Comparison of ENCODE assay signal across 1 cellular context in the genomic region with DNA sequence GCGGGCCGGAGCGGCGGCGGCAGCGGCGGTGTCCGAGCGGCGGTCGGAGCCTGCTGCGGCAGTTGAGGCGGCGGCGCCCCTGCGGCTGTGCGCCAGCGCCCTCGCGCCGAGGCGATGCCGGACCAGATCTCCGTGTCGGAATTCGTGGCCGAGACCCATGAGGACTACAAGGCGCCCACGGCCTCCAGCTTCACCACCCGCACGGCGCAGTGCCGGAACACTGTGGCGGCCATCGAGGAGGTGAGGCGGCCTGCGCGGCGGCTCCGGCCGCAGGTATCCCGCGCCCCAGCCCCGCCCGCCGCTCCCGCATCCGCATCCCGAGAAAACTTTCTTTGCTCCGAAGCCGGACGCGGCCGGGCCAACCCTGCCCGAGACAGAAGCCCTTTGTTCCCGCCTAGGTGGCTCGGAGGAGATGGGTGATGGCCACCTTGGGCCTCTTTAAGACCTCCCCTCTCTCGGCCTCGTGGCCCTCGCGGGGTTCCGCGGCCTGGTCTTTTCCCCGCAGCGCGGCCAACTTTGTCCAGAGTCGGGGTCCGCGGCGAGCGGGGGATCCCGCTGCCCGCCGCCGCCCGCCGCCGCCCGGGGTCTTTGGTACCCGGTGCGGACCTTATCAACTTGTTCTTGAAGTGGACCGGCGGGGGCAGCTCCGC.
TF ChIP-seq lines count a peak whose summit lies in the region.

No MANE protein-coding gene starts in this region.

TF ChIP-seq in K562, 482 proteins besides CTCF, POLR2A, EP300 and RAD21 (continued from another document and continues in another):
- peak; percentile 71 for TF ChIP-seq PCBP1 (IDR thresholded peaks at IDR 0.05; ENCODE audit: low read depth, low read length, poor library complexity, severe bottlenecking)
- TF ChIP-seq, protein P1, sequence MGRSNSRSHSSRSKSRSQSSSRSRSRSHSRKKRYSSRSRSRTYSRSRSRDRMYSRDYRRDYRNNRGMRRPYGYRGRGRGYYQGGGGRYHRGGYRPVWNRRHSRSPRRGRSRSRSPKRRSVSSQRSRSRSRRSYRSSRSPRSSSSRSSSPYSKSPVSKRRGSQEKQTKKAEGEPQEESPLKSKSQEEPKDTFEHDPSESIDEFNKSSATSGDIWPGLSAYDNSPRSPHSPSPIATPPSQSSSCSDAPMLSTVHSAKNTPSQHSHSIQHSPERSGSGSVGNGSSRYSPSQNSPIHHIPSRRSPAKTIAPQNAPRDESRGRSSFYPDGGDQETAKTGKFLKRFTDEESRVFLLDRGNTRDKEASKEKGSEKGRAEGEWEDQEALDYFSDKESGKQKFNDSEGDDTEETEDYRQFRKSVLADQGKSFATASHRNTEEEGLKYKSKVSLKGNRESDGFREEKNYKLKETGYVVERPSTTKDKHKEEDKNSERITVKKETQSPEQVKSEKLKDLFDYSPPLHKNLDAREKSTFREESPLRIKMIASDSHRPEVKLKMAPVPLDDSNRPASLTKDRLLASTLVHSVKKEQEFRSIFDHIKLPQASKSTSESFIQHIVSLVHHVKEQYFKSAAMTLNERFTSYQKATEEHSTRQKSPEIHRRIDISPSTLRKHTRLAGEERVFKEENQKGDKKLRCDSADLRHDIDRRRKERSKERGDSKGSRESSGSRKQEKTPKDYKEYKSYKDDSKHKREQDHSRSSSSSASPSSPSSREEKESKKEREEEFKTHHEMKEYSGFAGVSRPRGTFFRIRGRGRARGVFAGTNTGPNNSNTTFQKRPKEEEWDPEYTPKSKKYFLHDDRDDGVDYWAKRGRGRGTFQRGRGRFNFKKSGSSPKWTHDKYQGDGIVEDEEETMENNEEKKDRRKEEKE (IDR thresholded peaks at IDR 0.05; ENCODE audit: borderline replicate concordance in 1 of 2, control insufficient read depth in 1 of 2, low read depth in 2 of 2, low read length in 1 of 2) = no peak
- TF ChIP-seq RCOR1 (IDR thresholded peaks at IDR 0.05; ENCODE audit: borderline replicate concordance in 1 of 2, low read depth in 2 of 2, low read length in 2 of 2) = no peak
- TF ChIP-seq ZNF174 (CRISPR knock-in tag; IDR thresholded peaks at IDR 0.05) = no peak
- TF ChIP-seq, protein P2, sequence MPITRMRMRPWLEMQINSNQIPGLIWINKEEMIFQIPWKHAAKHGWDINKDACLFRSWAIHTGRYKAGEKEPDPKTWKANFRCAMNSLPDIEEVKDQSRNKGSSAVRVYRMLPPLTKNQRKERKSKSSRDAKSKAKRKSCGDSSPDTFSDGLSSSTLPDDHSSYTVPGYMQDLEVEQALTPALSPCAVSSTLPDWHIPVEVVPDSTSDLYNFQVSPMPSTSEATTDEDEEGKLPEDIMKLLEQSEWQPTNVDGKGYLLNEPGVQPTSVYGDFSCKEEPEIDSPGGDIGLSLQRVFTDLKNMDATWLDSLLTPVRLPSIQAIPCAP (CRISPR knock-in tag; IDR thresholded peaks at IDR 0.05; ENCODE audit: borderline replicate concordance) = no peak
- TF ChIP-seq ETS2 (tag; IDR thresholded peaks at IDR 0.05; ENCODE audit: borderline replicate concordance, poor library complexity, severe bottlenecking) = no peak
- no peak for TF ChIP-seq ZNF212 (CRISPR knock-in tag; IDR thresholded peaks at IDR 0.05)
- TF ChIP-seq, protein P3, sequence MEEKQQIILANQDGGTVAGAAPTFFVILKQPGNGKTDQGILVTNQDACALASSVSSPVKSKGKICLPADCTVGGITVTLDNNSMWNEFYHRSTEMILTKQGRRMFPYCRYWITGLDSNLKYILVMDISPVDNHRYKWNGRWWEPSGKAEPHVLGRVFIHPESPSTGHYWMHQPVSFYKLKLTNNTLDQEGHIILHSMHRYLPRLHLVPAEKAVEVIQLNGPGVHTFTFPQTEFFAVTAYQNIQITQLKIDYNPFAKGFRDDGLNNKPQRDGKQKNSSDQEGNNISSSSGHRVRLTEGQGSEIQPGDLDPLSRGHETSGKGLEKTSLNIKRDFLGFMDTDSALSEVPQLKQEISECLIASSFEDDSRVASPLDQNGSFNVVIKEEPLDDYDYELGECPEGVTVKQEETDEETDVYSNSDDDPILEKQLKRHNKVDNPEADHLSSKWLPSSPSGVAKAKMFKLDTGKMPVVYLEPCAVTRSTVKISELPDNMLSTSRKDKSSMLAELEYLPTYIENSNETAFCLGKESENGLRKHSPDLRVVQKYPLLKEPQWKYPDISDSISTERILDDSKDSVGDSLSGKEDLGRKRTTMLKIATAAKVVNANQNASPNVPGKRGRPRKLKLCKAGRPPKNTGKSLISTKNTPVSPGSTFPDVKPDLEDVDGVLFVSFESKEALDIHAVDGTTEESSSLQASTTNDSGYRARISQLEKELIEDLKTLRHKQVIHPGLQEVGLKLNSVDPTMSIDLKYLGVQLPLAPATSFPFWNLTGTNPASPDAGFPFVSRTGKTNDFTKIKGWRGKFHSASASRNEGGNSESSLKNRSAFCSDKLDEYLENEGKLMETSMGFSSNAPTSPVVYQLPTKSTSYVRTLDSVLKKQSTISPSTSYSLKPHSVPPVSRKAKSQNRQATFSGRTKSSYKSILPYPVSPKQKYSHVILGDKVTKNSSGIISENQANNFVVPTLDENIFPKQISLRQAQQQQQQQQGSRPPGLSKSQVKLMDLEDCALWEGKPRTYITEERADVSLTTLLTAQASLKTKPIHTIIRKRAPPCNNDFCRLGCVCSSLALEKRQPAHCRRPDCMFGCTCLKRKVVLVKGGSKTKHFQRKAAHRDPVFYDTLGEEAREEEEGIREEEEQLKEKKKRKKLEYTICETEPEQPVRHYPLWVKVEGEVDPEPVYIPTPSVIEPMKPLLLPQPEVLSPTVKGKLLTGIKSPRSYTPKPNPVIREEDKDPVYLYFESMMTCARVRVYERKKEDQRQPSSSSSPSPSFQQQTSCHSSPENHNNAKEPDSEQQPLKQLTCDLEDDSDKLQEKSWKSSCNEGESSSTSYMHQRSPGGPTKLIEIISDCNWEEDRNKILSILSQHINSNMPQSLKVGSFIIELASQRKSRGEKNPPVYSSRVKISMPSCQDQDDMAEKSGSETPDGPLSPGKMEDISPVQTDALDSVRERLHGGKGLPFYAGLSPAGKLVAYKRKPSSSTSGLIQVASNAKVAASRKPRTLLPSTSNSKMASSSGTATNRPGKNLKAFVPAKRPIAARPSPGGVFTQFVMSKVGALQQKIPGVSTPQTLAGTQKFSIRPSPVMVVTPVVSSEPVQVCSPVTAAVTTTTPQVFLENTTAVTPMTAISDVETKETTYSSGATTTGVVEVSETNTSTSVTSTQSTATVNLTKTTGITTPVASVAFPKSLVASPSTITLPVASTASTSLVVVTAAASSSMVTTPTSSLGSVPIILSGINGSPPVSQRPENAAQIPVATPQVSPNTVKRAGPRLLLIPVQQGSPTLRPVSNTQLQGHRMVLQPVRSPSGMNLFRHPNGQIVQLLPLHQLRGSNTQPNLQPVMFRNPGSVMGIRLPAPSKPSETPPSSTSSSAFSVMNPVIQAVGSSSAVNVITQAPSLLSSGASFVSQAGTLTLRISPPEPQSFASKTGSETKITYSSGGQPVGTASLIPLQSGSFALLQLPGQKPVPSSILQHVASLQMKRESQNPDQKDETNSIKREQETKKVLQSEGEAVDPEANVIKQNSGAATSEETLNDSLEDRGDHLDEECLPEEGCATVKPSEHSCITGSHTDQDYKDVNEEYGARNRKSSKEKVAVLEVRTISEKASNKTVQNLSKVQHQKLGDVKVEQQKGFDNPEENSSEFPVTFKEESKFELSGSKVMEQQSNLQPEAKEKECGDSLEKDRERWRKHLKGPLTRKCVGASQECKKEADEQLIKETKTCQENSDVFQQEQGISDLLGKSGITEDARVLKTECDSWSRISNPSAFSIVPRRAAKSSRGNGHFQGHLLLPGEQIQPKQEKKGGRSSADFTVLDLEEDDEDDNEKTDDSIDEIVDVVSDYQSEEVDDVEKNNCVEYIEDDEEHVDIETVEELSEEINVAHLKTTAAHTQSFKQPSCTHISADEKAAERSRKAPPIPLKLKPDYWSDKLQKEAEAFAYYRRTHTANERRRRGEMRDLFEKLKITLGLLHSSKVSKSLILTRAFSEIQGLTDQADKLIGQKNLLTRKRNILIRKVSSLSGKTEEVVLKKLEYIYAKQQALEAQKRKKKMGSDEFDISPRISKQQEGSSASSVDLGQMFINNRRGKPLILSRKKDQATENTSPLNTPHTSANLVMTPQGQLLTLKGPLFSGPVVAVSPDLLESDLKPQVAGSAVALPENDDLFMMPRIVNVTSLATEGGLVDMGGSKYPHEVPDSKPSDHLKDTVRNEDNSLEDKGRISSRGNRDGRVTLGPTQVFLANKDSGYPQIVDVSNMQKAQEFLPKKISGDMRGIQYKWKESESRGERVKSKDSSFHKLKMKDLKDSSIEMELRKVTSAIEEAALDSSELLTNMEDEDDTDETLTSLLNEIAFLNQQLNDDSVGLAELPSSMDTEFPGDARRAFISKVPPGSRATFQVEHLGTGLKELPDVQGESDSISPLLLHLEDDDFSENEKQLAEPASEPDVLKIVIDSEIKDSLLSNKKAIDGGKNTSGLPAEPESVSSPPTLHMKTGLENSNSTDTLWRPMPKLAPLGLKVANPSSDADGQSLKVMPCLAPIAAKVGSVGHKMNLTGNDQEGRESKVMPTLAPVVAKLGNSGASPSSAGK (IDR thresholded peaks at IDR 0.05) = peak; percentile 44; the same call in 1 of the 2 replicates
- TF ChIP-seq ZFX (CRISPR knock-in tag; IDR thresholded peaks at IDR 0.05) = peak; percentile 84
- TF ChIP-seq, protein P4, sequence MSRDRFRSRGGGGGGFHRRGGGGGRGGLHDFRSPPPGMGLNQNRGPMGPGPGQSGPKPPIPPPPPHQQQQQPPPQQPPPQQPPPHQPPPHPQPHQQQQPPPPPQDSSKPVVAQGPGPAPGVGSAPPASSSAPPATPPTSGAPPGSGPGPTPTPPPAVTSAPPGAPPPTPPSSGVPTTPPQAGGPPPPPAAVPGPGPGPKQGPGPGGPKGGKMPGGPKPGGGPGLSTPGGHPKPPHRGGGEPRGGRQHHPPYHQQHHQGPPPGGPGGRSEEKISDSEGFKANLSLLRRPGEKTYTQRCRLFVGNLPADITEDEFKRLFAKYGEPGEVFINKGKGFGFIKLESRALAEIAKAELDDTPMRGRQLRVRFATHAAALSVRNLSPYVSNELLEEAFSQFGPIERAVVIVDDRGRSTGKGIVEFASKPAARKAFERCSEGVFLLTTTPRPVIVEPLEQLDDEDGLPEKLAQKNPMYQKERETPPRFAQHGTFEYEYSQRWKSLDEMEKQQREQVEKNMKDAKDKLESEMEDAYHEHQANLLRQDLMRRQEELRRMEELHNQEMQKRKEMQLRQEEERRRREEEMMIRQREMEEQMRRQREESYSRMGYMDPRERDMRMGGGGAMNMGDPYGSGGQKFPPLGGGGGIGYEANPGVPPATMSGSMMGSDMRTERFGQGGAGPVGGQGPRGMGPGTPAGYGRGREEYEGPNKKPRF (IDR thresholded peaks at IDR 0.05; ENCODE audit: low read depth, low read length) = no peak
- TF ChIP-seq, protein P5, sequence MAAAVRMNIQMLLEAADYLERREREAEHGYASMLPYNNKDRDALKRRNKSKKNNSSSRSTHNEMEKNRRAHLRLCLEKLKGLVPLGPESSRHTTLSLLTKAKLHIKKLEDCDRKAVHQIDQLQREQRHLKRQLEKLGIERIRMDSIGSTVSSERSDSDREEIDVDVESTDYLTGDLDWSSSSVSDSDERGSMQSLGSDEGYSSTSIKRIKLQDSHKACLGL (CRISPR knock-in tag; IDR thresholded peaks at IDR 0.05; ENCODE audit: borderline replicate concordance, poor library complexity, severe bottlenecking) = no peak
- TF ChIP-seq PTBP1 (IDR thresholded peaks at IDR 0.05; ENCODE audit: low read depth, low read length) = no peak
- TF ChIP-seq ZBTB1 (CRISPR knock-in tag; IDR thresholded peaks at IDR 0.05; ENCODE audit: borderline replicate concordance, low read depth) = peak; percentile 82
- no peak for TF ChIP-seq SAFB (IDR thresholded peaks at IDR 0.05; ENCODE audit: borderline replicate concordance, low read depth, low read length)
- TF ChIP-seq, protein P6, sequence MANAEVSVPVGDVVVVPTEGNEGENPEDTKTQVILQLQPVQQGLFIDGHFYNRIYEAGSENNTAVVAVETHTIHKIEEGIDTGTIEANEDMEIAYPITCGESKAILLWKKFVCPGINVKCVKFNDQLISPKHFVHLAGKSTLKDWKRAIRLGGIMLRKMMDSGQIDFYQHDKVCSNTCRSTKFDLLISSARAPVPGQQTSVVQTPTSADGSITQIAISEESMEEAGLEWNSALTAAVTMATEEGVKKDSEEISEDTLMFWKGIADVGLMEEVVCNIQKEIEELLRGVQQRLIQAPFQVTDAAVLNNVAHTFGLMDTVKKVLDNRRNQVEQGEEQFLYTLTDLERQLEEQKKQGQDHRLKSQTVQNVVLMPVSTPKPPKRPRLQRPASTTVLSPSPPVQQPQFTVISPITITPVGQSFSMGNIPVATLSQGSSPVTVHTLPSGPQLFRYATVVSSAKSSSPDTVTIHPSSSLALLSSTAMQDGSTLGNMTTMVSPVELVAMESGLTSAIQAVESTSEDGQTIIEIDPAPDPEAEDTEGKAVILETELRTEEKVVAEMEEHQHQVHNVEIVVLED (CRISPR knock-in tag; IDR thresholded peaks at IDR 0.05) = no peak
- no peak for TF ChIP-seq PHTF2 (CRISPR knock-in tag; IDR thresholded peaks at IDR 0.05)
- TF ChIP-seq STAG1 (CRISPR knock-in tag; IDR thresholded peaks at IDR 0.05; ENCODE audit: borderline replicate concordance) = peak; percentile 42; the same call in 1 of the 2 replicates
- no peak for TF ChIP-seq BRCA1 (IDR thresholded peaks at IDR 0.05)
- no peak for TF ChIP-seq BRCA1 (CRISPR knock-in tag; IDR thresholded peaks at IDR 0.05)
- TF ChIP-seq CHD2 (IDR thresholded peaks at IDR 0.05; ENCODE audit: low read depth, low read length) = no peak
- TF ChIP-seq, protein P7, sequence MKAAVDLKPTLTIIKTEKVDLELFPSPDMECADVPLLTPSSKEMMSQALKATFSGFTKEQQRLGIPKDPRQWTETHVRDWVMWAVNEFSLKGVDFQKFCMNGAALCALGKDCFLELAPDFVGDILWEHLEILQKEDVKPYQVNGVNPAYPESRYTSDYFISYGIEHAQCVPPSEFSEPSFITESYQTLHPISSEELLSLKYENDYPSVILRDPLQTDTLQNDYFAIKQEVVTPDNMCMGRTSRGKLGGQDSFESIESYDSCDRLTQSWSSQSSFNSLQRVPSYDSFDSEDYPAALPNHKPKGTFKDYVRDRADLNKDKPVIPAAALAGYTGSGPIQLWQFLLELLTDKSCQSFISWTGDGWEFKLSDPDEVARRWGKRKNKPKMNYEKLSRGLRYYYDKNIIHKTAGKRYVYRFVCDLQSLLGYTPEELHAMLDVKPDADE (conservative IDR thresholded peaks at IDR 0.05; ENCODE audit: control insufficient read depth, low read depth, low read length) = no peak
- no peak for TF ChIP-seq ZKSCAN3 (CRISPR knock-in tag; IDR thresholded peaks at IDR 0.05)
- no peak for TF ChIP-seq GABPA (tag; conservative IDR thresholded peaks at IDR 0.05; ENCODE audit: low read depth)
- 0 out of 4 replicates have a peak, but pooled peaks of 1 of the 2 experiments have one; percentile 28 for TF ChIP-seq NONO (IDR thresholded peaks at IDR 0.05; ENCODE audit: low read depth in 2 of 2, low read length in 1 of 2)
- TF ChIP-seq, protein P8, sequence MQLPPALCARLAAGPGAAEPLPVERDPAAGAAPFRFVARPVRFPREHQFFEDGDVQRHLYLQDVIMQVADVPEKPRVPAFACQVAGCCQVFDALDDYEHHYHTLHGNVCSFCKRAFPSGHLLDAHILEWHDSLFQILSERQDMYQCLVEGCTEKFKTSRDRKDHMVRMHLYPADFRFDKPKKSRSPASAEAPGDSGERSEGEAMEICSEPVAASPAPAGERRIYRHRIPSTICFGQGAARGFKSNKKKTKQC (CRISPR knock-in tag; IDR thresholded peaks at IDR 0.05) = 0 out of 2 replicates have a peak, but pooled peaks have one; percentile 31
- TF ChIP-seq TSC22D4 (tag; IDR thresholded peaks at IDR 0.05) = no peak
- no peak for TF ChIP-seq ZNF146 (CRISPR knock-in tag; IDR thresholded peaks at IDR 0.05; ENCODE audit: unreplicated experiment)
- no peak for TF ChIP-seq ZNF143 (CRISPR knock-in tag; IDR thresholded peaks at IDR 0.05)
- no peak for TF ChIP-seq CBX2 (IDR thresholded peaks at IDR 0.05; ENCODE audit: insufficient read depth, low read length, poor library complexity, severe bottlenecking)
- no peak for TF ChIP-seq ZNF57 (CRISPR knock-in tag; IDR thresholded peaks at IDR 0.05)
- no peak for TF ChIP-seq ZNF644 (tag; IDR thresholded peaks at IDR 0.05; ENCODE audit: low read depth)
